Comparison of ENCODE assay signal across 15 cellular contexts in genomic region chr7:20206104-20206896, GRCh38.
"Had no signal": no experiment of that assay in that cellular context is flagged by ENCODE, and none has a peak within 500 bp of the region (broad histone marks: within the 10 kb centered on the region; RNA-seq: fewer than 3 reads in every experiment).

No MANE protein-coding gene starts in this region.

- ATAC-seq: activated naive CD8-positive, alpha-beta T cell treated with anti-CD3 and anti-CD28 coated beads, Interleukin-2, amount 50 U/mL, for 24 hours; naive thymus-derived CD4-positive, alpha-beta T cell; right cardiac atrium; stimulated activated naive B cell treated with anti-CD40 and anti-IgM and Interleukin-4, amounts not matched to agents 10 μg/mL and 1 μg/mL and 100 μg/mL, for 72 hours; upper lobe of right lung had no signal

- DNase-seq: activated CD4-positive, alpha-beta T cell treated with anti-CD3 and anti-CD28 coated beads, Interleukin-2, amount 10 ng/mL, durations not matched to agents 7 days and 5 days; activated CD4-positive, CD25-positive, alpha-beta regulatory T cell; activated CD8-positive, alpha-beta memory T cell treated with anti-CD3 and anti-CD28 coated beads for 24 hours; activated naive CD4-positive, alpha-beta T cell treated with Interleukin-2 at 50 U/mL for 16 hours; activated naive CD8-positive, alpha-beta T cell treated with anti-CD3 and anti-CD28 coated beads, Interleukin-2, amount 50 U/mL, for 24 hours; naive thymus-derived CD4-positive, alpha-beta T cell; right cardiac atrium; spleen; stimulated activated CD4-positive, alpha-beta T cell treated with anti-CD3 and anti-CD28 coated beads, Interleukin-1b, Interleukin-23, amount 100 ng/mL, for 48 hours; stimulated activated naive B cell treated with anti-CD40 and anti-IgM and Interleukin-4, amounts not matched to agents 10 μg/mL and 1 μg/mL and 100 μg/mL, for 72 hours; T-helper 2 cell; upper lobe of right lung had no signal

- H3K4me3 Mint-ChIP-seq: activated CD4-positive, alpha-beta T cell treated with anti-CD3 and anti-CD28 coated beads, Interleukin-2, amount 10 ng/mL, durations not matched to agents 7 days and 5 days; activated naive CD8-positive, alpha-beta T cell treated with anti-CD3 and anti-CD28 coated beads, Interleukin-2, amount 50 U/mL, for 24 hours; naive thymus-derived CD4-positive, alpha-beta T cell; stimulated activated naive B cell treated with anti-CD40 and anti-IgM and Interleukin-4, amounts not matched to agents 10 μg/mL and 1 μg/mL and 100 μg/mL, for 72 hours had no signal

- H3K27me3 Mint-ChIP-seq: activated CD4-positive, alpha-beta T cell treated with anti-CD3 and anti-CD28 coated beads, Interleukin-2, amount 10 ng/mL, durations not matched to agents 7 days and 5 days; activated naive CD8-positive, alpha-beta T cell treated with anti-CD3 and anti-CD28 coated beads, Interleukin-2, amount 50 U/mL, for 24 hours; naive thymus-derived CD4-positive, alpha-beta T cell; stimulated activated naive B cell treated with anti-CD40 and anti-IgM and Interleukin-4, amounts not matched to agents 10 μg/mL and 1 μg/mL and 100 μg/mL, for 72 hours had no signal

- FAIRE-seq: astrocyte, frontal cortex had no signal

- H3K27ac ChIP-seq: cardiac muscle cell, spleen, upper lobe of right lung had no signal

- H3K4me1 Mint-ChIP-seq: activated CD4-positive, alpha-beta T cell treated with anti-CD3 and anti-CD28 coated beads, Interleukin-2, amount 10 ng/mL, durations not matched to agents 7 days and 5 days had no signal

- H3K9me3 ChIP-seq: upper lobe of right lung had no signal

- H3K36me3 ChIP-seq: cardiac muscle cell, spleen, upper lobe of right lung had no signal

- H3K27me3 ChIP-seq: cardiac muscle cell, spleen, upper lobe of right lung had no signal

- H3K9me3 Mint-ChIP-seq: activated CD4-positive, alpha-beta T cell treated with anti-CD3 and anti-CD28 coated beads, Interleukin-2, amount 10 ng/mL, durations not matched to agents 7 days and 5 days had no signal

- H3K4me1 ChIP-seq: upper lobe of right lung had no signal

- H3K36me3 Mint-ChIP-seq: naive thymus-derived CD4-positive, alpha-beta T cell had no signal

- H3K27ac Mint-ChIP-seq: activated CD4-positive, alpha-beta T cell treated with anti-CD3 and anti-CD28 coated beads, Interleukin-2, amount 10 ng/mL, durations not matched to agents 7 days and 5 days; activated naive CD8-positive, alpha-beta T cell treated with anti-CD3 and anti-CD28 coated beads, Interleukin-2, amount 50 U/mL, for 24 hours; naive thymus-derived CD4-positive, alpha-beta T cell; stimulated activated naive B cell treated with anti-CD40 and anti-IgM and Interleukin-4, amounts not matched to agents 10 μg/mL and 1 μg/mL and 100 μg/mL, for 72 hours had no signal

- H3K4me3 ChIP-seq: cardiac muscle cell, spleen, upper lobe of right lung had no signal
